ENCODE assay signal across 1 cellular context in the genomic region with DNA sequence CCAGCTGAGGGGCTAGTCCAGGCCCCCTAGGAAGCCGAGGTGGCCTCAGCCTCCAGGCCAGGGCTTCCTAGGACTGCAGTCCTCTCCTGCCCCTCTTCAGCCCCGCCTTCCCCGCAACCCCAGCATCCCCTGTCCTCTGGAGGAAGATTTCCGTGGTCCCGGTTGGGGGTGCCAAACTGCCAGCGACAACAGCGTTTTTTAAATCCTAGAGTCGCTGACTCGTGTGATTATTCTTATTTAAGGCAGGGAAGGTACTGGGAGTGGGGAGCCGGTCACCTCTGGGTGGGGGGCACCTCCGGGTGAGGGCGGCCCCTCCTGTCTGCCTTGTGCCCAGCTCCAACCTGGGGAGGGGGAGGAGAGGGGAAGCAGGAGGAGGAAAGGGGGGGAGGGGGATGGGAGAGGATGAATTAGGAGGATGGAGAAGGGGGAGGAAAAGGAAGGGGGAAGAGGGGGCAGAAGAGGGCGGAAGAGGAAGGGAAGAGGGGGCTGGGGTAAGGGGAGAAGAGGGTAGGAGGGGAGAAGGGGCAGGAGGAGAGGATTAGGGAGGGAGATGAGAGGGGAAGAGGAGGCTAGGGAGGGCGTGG.
TF ChIP-seq lines count a peak whose summit lies in the region.

No MANE protein-coding gene starts in this region.

TF ChIP-seq in K562, 482 proteins besides CTCF, POLR2A, EP300 and RAD21 (continued from another document):
- TF ChIP-seq, protein P1, sequence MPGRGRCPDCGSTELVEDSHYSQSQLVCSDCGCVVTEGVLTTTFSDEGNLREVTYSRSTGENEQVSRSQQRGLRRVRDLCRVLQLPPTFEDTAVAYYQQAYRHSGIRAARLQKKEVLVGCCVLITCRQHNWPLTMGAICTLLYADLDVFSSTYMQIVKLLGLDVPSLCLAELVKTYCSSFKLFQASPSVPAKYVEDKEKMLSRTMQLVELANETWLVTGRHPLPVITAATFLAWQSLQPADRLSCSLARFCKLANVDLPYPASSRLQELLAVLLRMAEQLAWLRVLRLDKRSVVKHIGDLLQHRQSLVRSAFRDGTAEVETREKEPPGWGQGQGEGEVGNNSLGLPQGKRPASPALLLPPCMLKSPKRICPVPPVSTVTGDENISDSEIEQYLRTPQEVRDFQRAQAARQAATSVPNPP (IDR thresholded peaks at IDR 0.05; ENCODE audit: borderline replicate concordance, insufficient read depth, insufficient read length), result no peak
